ENCODE assay signal across 1 cellular context in the genomic region with DNA sequence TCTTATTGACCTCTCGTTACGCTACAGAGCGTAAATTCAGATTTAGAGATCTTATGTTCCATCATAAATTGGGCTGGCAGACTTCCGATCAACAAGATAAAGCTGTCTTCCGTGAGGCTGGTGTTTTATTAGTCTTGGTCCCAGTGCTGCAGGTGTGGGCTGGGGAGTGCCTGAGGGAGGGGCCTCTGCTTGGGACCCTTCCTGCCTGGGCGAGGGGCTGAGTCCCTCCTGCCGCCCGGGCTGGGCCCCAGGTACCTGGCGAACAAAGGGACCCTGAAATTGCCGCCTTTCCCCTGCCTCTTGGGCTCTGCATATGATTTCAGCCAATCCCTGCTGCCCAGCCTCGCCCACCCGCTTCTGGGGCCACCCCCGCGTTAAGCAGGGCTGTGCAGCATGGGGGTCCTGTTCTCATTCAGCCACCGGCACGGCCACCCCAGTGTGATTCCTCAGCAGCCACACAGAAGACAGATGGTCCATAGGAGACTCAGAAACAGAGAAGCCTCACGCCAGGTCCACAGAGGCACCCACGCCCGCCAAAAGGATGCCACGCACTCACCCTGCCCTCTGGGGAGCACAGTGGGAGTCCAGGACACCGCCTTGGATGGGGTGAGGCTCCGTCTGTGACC.
TF ChIP-seq lines count a peak whose summit lies in the region.

No MANE protein-coding gene starts in this region.

TF ChIP-seq in IMR-90, 13 proteins besides CTCF, POLR2A, EP300 and RAD21:
- no peak for TF ChIP-seq RFX5 (IDR thresholded peaks at IDR 0.05; ENCODE audit: low read depth, low read length)
- TF ChIP-seq, protein P1, sequence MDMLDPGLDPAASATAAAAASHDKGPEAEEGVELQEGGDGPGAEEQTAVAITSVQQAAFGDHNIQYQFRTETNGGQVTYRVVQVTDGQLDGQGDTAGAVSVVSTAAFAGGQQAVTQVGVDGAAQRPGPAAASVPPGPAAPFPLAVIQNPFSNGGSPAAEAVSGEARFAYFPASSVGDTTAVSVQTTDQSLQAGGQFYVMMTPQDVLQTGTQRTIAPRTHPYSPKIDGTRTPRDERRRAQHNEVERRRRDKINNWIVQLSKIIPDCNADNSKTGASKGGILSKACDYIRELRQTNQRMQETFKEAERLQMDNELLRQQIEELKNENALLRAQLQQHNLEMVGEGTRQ (IDR thresholded peaks at IDR 0.05; ENCODE audit: low read depth, low read length), result no peak
- TF ChIP-seq BHLHE40 (IDR thresholded peaks at IDR 0.05; ENCODE audit: low read depth, low read length), result no peak
- no peak for TF ChIP-seq SMC3 (IDR thresholded peaks at IDR 0.05; ENCODE audit: low read depth, low read length)
- no peak for TF ChIP-seq MXI1 (IDR thresholded peaks at IDR 0.05; ENCODE audit: borderline replicate concordance, low read depth, low read length)
- TF ChIP-seq CEBPB (IDR thresholded peaks at IDR 0.05; ENCODE audit: low read depth, low read length), result no peak
- TF ChIP-seq CHD1 (IDR thresholded peaks at IDR 0.05; ENCODE audit: low read depth, low read length), result no peak
- TF ChIP-seq, protein P2, sequence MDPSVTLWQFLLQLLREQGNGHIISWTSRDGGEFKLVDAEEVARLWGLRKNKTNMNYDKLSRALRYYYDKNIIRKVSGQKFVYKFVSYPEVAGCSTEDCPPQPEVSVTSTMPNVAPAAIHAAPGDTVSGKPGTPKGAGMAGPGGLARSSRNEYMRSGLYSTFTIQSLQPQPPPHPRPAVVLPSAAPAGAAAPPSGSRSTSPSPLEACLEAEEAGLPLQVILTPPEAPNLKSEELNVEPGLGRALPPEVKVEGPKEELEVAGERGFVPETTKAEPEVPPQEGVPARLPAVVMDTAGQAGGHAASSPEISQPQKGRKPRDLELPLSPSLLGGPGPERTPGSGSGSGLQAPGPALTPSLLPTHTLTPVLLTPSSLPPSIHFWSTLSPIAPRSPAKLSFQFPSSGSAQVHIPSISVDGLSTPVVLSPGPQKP (IDR thresholded peaks at IDR 0.05; ENCODE audit: borderline replicate concordance, low read depth, low read length), result no peak
- no peak for TF ChIP-seq NFE2L2 (IDR thresholded peaks at IDR 0.05; ENCODE audit: low read depth, low read length)
- TF ChIP-seq FOS (IDR thresholded peaks at IDR 0.05; ENCODE audit: low read depth, low read length), result no peak
- TF ChIP-seq MAZ (IDR thresholded peaks at IDR 0.05; ENCODE audit: borderline replicate concordance, low read depth, low read length), result no peak
- no peak for TF ChIP-seq MAFK (IDR thresholded peaks at IDR 0.05; ENCODE audit: low read depth, low read length)
- no peak for TF ChIP-seq RCOR1 (IDR thresholded peaks at IDR 0.05; ENCODE audit: insufficient replicate concordance, low read length)
TF ChIP-seq in IMR-90: peak in this region for 0.
